8 cellular contexts compared by ENCODE assay signal in genomic region chr2:169141713-169142352, GRCh38.
A peak's percentile ranks its signal among the peaks of the same experiment; 100 is the strongest.
DNase-seq lines count a peak whose midpoint lies in the region; ATAC-seq, FAIRE-seq and TF ChIP-seq lines count a peak whose summit lies in the region.

No MANE protein-coding gene starts in this region.

- TF ChIP-seq EP300 in HepG2 (IDR thresholded peaks at IDR 0.05; ENCODE audit: low read depth in 2 of 2, low read length in 2 of 2) (no peak), HepG2 (CRISPR knock-in tag; IDR thresholded peaks at IDR 0.05; ENCODE audit: borderline replicate concordance) (no peak)

- H3K4me1 ChIP-seq in HepG2 (ENCODE audit: insufficient read depth, low read length), result no peaks in the 10 kb centered on the region

- intact Hi-C loops in HepG2 (cut with micrococcal nuclease; ENCODE audit: unreplicated experiment), result loop anchor here (1.0 to 2.0 kb wide), 2 partner anchors 33 to 181 kb away; no protein-coding TSS in a partner anchor

- CTCF ChIA-PET in HepG2 (lab: Yijun Ruan, JAX; ENCODE audit: low intra/inter-chr PET ratio, low total read pairs), result interaction anchor here (0.6 to 2.7 kb wide), 2 partner anchors 29 to 32 kb away, joined by 3 to 32 read pairs; no protein-coding TSS in a partner anchor

- no peak overlapping the region for H3K4me2 ChIP-seq in HepG2 (ENCODE audit: low read depth, low read length)

- peak; percentile 84 for TF ChIP-seq CTCF in HepG2 (CRISPR knock-in tag; IDR thresholded peaks at IDR 0.05)

- H2AFZ ChIP-seq in HepG2 (ENCODE audit: low read length), result no peak overlapping the region

- H3K79me2 ChIP-seq in HepG2 (ENCODE audit: insufficient read depth, low read length), result no peaks in the 10 kb centered on the region

- TF ChIP-seq RAD21 in HepG2 (CRISPR knock-in tag; IDR thresholded peaks at IDR 0.05), result 0 out of 2 replicates have a peak, but pooled peaks have one; percentile 13

- DNase-seq in EH (ENCODE audit: low read depth) (peak; percentile 64), H4 (ENCODE audit: low spot score) (peak; percentile 51), NCI-H2029 (lab: John Stamatoyannopoulos, UW) (peak; percentile 42), cerebellum (ENCODE audit: low spot score) (peak; percentile 6), HepG2 (ENCODE audit: low spot score) (peak; percentile 46)
- peak; percentile 6 for DNase-seq in activated CD4-positive, CD25-positive, alpha-beta regulatory T cell treated with anti-CD3 and anti-CD28 coated beads, Interleukin-2, amount 50 U/mL, for 16 hours (ENCODE audit: low read depth, low spot score)
- peak; percentile 10 for DNase-seq in stimulated activated CD8-positive, alpha-beta memory T cell treated with anti-CD3 and anti-CD28 coated beads, Interleukin-12 subunit alpha, Interleukin-12 subunit beta, amount 100 ng/mL, for 4 hours (ENCODE audit: low read depth)

- H3K9ac ChIP-seq in HepG2 (ENCODE audit: insufficient read depth, low read depth, low read length), result no peak overlapping the region

- no TSS peak for BruUV-seq in HepG2 (replicated peaks; lab: Mats Ljungman, UMichigan)

- POLR2A ChIA-PET in HepG2 (lab: Yijun Ruan, JAX), result interaction anchor here (0.6 kb wide), 1 partner anchor 278 kb away, joined by 3 read pairs; no protein-coding TSS in a partner anchor

- 4% methylated on average over 10 of the region's 10 CpGs for WGBS in HepG2 (ENCODE audit: low lambda C conversion rate)

- H4K20me1 ChIP-seq in HepG2 (ENCODE audit: insufficient read depth, low read length), result no peaks in the 10 kb centered on the region

- H3K36me3 ChIP-seq in HepG2 (replicated peaks in 1 of 2; ENCODE audit: control insufficient read depth in 1 of 2, insufficient read depth in 2 of 2, low read length in 2 of 2), result no peaks in the 10 kb centered on the region

- ATAC-seq in HepG2 (peak; percentile 92), HG03097 (IDR thresholded peaks at IDR 0.05; ENCODE audit: low FRiP score, unreplicated experiment) (no peak)

- H3K27me3 ChIP-seq in HepG2 (ENCODE audit: control insufficient read depth in 1 of 2, insufficient read depth in 2 of 2, low read length in 2 of 2), result peaks cover 3 to 20% of the 10 kb centered on the region in 2 experiments; a peak in 4 of 5 replicates

- no peak for TF ChIP-seq POLR2A in HepG2 (IDR thresholded peaks at IDR 0.05; ENCODE audit: insufficient read depth in 1 of 2, low read depth in 2 of 2, low read length in 2 of 2)

- no peak overlapping the region for H3K4me3 ChIP-seq in HepG2 (replicated peaks in 1 of 3; ENCODE audit: insufficient read depth in 1 of 3, low read depth in 2 of 3, low read length in 3 of 3)

- in situ Hi-C loops in HepG2 (cut with HindIII; ENCODE audit: extremely low pct_ligation_motif_present, low pct_unique_long_range_greater_than_20kb), result loop anchor here (5.0 to 10.0 kb wide), 2 partner anchors 35 to 177 kb away; no protein-coding TSS in a partner anchor

- no peaks in the 10 kb centered on the region for H3K9me3 ChIP-seq in HepG2 (ENCODE audit: low read length)

- H3K27ac ChIP-seq in HepG2 (ENCODE audit: extremely low read length, insufficient read depth, low read length), result no peak overlapping the region

- peak; percentile 94 for FAIRE-seq in HepG2 (lab: Jason Lieb, UNC)

TF ChIP-seq in HepG2, 621 proteins besides CTCF, POLR2A, EP300 and RAD21:
- TF ChIP-seq ZNF292 (CRISPR knock-in tag; IDR thresholded peaks at IDR 0.05; ENCODE audit: borderline replicate concordance, low read depth), result no peak
- TF ChIP-seq ELF3 (CRISPR knock-in tag; IDR thresholded peaks at IDR 0.05), result 0 out of 2 replicates have a peak, but pooled peaks have one; percentile 21
- no peak for TF ChIP-seq ZGPAT (CRISPR knock-in tag; IDR thresholded peaks at IDR 0.05)
- TF ChIP-seq SIN3B (IDR thresholded peaks at IDR 0.05; ENCODE audit: low read length), result no peak
- TF ChIP-seq GPN1 (CRISPR knock-in tag; IDR thresholded peaks at IDR 0.05; ENCODE audit: borderline replicate concordance), result no peak
- TF ChIP-seq FOSL2 (CRISPR knock-in tag; IDR thresholded peaks at IDR 0.05), result peak; percentile 73
- peak; percentile 90 for TF ChIP-seq XRCC5 (optimal IDR thresholded peaks at IDR 0.05; ENCODE audit: low read length)
- TF ChIP-seq GTF2F1 (IDR thresholded peaks at IDR 0.05; ENCODE audit: low read length), result no peak
- TF ChIP-seq MATR3 (CRISPR knock-in tag; IDR thresholded peaks at IDR 0.05), result no peak
- peak; percentile 89 for TF ChIP-seq SMC3 (IDR thresholded peaks at IDR 0.05; ENCODE audit: low read length)
- TF ChIP-seq HNRNPLL (IDR thresholded peaks at IDR 0.05; ENCODE audit: low read depth, low read length, poor library complexity, severe bottlenecking), result no peak
- no peak for TF ChIP-seq KDM1A (CRISPR knock-in tag; IDR thresholded peaks at IDR 0.05)
- TF ChIP-seq ZKSCAN5 (CRISPR knock-in tag; IDR thresholded peaks at IDR 0.05), result no peak
- no peak for TF ChIP-seq ZNF460 (CRISPR knock-in tag; IDR thresholded peaks at IDR 0.05; ENCODE audit: borderline replicate concordance)
- peak; percentile 47 for TF ChIP-seq STAG1 (CRISPR knock-in tag; IDR thresholded peaks at IDR 0.05)
- TF ChIP-seq ETV6 (CRISPR knock-in tag; conservative IDR thresholded peaks at IDR 0.05), result no peak
- TF ChIP-seq ZBTB42 (CRISPR knock-in tag; IDR thresholded peaks at IDR 0.05), result no peak
- peak; percentile 20; the same call in 1 of the 2 replicates for TF ChIP-seq HNF1B (CRISPR knock-in tag; IDR thresholded peaks at IDR 0.05)

Comparison
In these comparisons a context has a peak if more than half of its experiments do, and no peak if none do; other contexts are left out.
1. DNase-seq: peak in every context shown above with its lines; median percentile 64 in EH; 51 in H4; 46 in HepG2; 42 in NCI-H2029; 10 in stimulated activated CD8-positive, alpha-beta memory T cell treated with anti-CD3 and anti-CD28 coated beads, Interleukin-12 subunit alpha, Interleukin-12 subunit beta, amount 100 ng/mL, for 4 hours; 6 in activated CD4-positive, CD25-positive, alpha-beta regulatory T cell treated with anti-CD3 and anti-CD28 coated beads, Interleukin-2, amount 50 U/mL, for 16 hours; 6 in cerebellum.